12 cellular contexts compared by ENCODE assay signal in the genomic region with DNA sequence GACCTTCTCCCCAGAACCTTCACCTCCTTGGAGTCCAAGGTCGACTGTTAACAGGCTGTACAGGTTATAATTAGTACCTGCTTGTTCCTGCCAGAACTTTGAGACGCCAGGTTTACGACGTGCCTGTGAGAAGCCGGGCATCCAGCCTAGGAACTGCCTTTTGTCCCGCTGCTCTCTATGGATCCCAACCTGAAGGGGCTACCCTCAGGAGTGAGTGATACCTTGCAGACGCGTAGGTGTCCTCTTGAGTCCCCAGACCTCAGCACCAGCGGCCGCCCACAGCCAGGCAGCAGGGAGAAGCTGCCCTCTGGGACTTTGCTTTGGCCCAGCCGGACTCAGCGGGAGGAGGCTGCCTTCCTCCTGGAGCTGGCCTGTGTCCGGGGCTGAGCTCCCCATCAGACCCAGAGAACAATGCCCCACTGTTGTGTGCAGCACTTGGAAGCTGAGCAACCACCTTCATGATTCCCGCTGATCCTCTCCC. TPM values are rescaled to one million over a fixed set of nuclear protein-coding genes. Genes with fewer than 3 reads are reported as not detected.
DNase-seq lines count a peak whose midpoint lies in the region; ATAC-seq and TF ChIP-seq lines count a peak whose summit lies in the region.
"Had no signal": no experiment of that assay in that cellular context is flagged by ENCODE, and none has a peak within 500 bp of the region (broad histone marks: within the 10 kb centered on the region; RNA-seq: fewer than 3 reads in every experiment).

No MANE protein-coding gene starts in this region.

- POLR2A ChIA-PET in naive thymus-derived CD4-positive, alpha-beta T cell (lab: Charles Lee) = interaction anchor here (0.6 kb wide), 1 partner anchor 8 kb away, joined by 3 read pairs; no protein-coding TSS in a partner anchor

- DNase-seq in C1 segment of cervical spinal cord (lab: John Stamatoyannopoulos, UW) = peak in 10 of 14 donors; percentile 36 to 83 (median 70)
- DNase-seq in heart right ventricle = no peak
- peak; percentile 92 for DNase-seq in putamen (ENCODE audit: low spot score)
- DNase-seq in GF-D8 (lab: John Stamatoyannopoulos, UW) = no peak
- DNase-seq in NCI-H187 treated with DMSO at 0.1 percent for 48 hours (lab: John Stamatoyannopoulos, UW) = no peak
- no peak for DNase-seq in naive thymus-derived CD4-positive, alpha-beta T cell
- DNase-seq: AML-193, NCI-H1092 treated with DMSO at 0.1 percent for 48 hours, SIG-M5 had no signal

- peak overlapping the region in 1 of 10 donors; percentile 53 for H3K4me3 Mint-ChIP-seq in naive thymus-derived CD4-positive, alpha-beta T cell

- H3K4me1 Mint-ChIP-seq in naive thymus-derived CD4-positive, alpha-beta T cell = peaks cover 50 to 87% (median 77%) of the 10 kb centered on the region in 7 donors

- H3K27me3 Mint-ChIP-seq in naive thymus-derived CD4-positive, alpha-beta T cell = no peaks in the 10 kb centered on the region

- no peaks in the 10 kb centered on the region for H3K9me3 Mint-ChIP-seq in naive thymus-derived CD4-positive, alpha-beta T cell

- H3K36me3 Mint-ChIP-seq in naive thymus-derived CD4-positive, alpha-beta T cell = peaks cover 6 to 14% (median 11%) of the 10 kb centered on the region in 5 donors

- CTCF ChIA-PET in naive thymus-derived CD4-positive, alpha-beta T cell (lab: Charles Lee) = interaction anchor here (0.6 to 0.9 kb wide), 3 partner anchors 8 to 609 kb away, joined by 3 read pairs; no protein-coding TSS in a partner anchor

- no peaks in the 10 kb centered on the region for H3K9me3 ChIP-seq in heart right ventricle
- no peaks in the 10 kb centered on the region for H3K9me3 ChIP-seq in naive thymus-derived CD4-positive, alpha-beta T cell (ENCODE audit: control insufficient read depth in 2 of 3, low read length in 3 of 3)

- H3K27ac ChIP-seq in VCaP = peak overlapping the region; percentile 10; the same call in 1 of the 2 replicates
- H3K27ac ChIP-seq in heart right ventricle = peak overlapping the region in 8 of 10 donors; percentile 0 to 76 (median 54)
- no peak overlapping the region for H3K27ac ChIP-seq in naive thymus-derived CD4-positive, alpha-beta T cell (ENCODE audit: low read depth, low read length)
- H3K27ac ChIP-seq: parathyroid adenoma had no signal

- intact Hi-C loops in heart right ventricle (cut with DNase I) = no loop called here
- intact Hi-C loops in naive thymus-derived CD4-positive, alpha-beta T cell (cut with micrococcal nuclease) = no loop called here

- H3K27ac Mint-ChIP-seq in naive thymus-derived CD4-positive, alpha-beta T cell = peak overlapping the region in 2 of 9 donors; percentile 3 to 33

- peaks cover 20 to 96% (median 74%) of the 10 kb centered on the region in 9 donors for H3K4me1 ChIP-seq in heart right ventricle
- peaks cover 23 to 43% of the 10 kb centered on the region in 2 donors for H3K4me1 ChIP-seq in naive thymus-derived CD4-positive, alpha-beta T cell (ENCODE audit: control insufficient read depth in 2 of 2, insufficient read depth in 2 of 2, low read length in 2 of 2)
- H3K4me1 ChIP-seq: parathyroid adenoma had no signal

- H3K27me3 ChIP-seq in heart right ventricle = no peaks in the 10 kb centered on the region
- no peaks in the 10 kb centered on the region for H3K27me3 ChIP-seq in naive thymus-derived CD4-positive, alpha-beta T cell (ENCODE audit: control insufficient read depth in 2 of 2, insufficient read depth in 2 of 2, low read length in 2 of 2)

- 51 to 57% methylated on average over 14 of the region's 14 CpGs for WGBS in heart right ventricle, 2 donors

- no peak overlapping the region for H3K4me3 ChIP-seq in heart right ventricle
- no peak overlapping the region for H3K4me3 ChIP-seq in naive thymus-derived CD4-positive, alpha-beta T cell (ENCODE audit: low read length)

- TF ChIP-seq CTCF in VCaP (conservative IDR thresholded peaks at IDR 0.05) (no peak), heart right ventricle (IDR thresholded peaks at IDR 0.05) (no peak)

- H3K36me3 ChIP-seq in heart right ventricle = peaks cover 0 to 8% (median 0%) of the 10 kb centered on the region in 9 donors
- H3K36me3 ChIP-seq in naive thymus-derived CD4-positive, alpha-beta T cell (ENCODE audit: control insufficient read depth in 2 of 3, insufficient read depth in 3 of 3, low read length in 3 of 3) = peaks cover 0 to 32% (median 0%) of the 10 kb centered on the region in 3 experiments

- ATAC-seq in heart right ventricle (peak in 5 of 8 donors; percentile 12 to 60 (median 28)), HG02642 (IDR thresholded peaks at IDR 0.05; ENCODE audit: poor library complexity, unreplicated experiment) (no peak)
- ATAC-seq in naive thymus-derived CD4-positive, alpha-beta T cell = no peak

RNA-seq across cellular contexts. Expression of a gene that starts 16.2 kb away (rescaled TPM):
- total RNA-seq in heart right ventricle = 10 to 100 TPM in 5 of 10 donors, 1 to 10 TPM in 5; 4.8 to 15.4 (median 10.4) TPM
- polyA plus RNA-seq in heart right ventricle = 1 to 10 TPM; 1.5 to 5.3 TPM
- 10 to 100 TPM; 46.7 to 83.9 (median 52.5) TPM for total RNA-seq in naive thymus-derived CD4-positive, alpha-beta T cell
- polyA plus RNA-seq in naive thymus-derived CD4-positive, alpha-beta T cell = 1 to 10 TPM; 6.8 to 7.0 TPM

RNA-seq across cellular contexts. Expression of a gene that starts 34.6 kb away (rescaled TPM):
- total RNA-seq in heart right ventricle = 100 to 1,000 TPM in 2 of 10 donors, 10 to 100 TPM in 8; 69.9 to 121 (median 91.8) TPM
- polyA plus RNA-seq in heart right ventricle = 10 to 100 TPM; 49.8 to 66.6 TPM
- total RNA-seq in naive thymus-derived CD4-positive, alpha-beta T cell = 10 to 100 TPM; 12.3 to 31.6 (median 19.8) TPM
- polyA plus RNA-seq in naive thymus-derived CD4-positive, alpha-beta T cell = 10 to 100 TPM; 55.2 to 56.9 TPM

Comparison
In these comparisons a context has a peak if more than half of its experiments do, and no peak if none do; other contexts are left out.
1. DNase-seq: peak in C1 segment of cervical spinal cord (10 of 14) and putamen (single experiment); none in heart right ventricle (0 of 2), GF-D8 (single experiment), NCI-H187 treated with DMSO at 0.1 percent for 48 hours (single experiment) and naive thymus-derived CD4-positive, alpha-beta T cell (0 of 9).
2. ATAC-seq: peak in heart right ventricle (5 of 8); none in naive thymus-derived CD4-positive, alpha-beta T cell (single experiment) and HG02642 (single experiment).